In the genomic region with DNA sequence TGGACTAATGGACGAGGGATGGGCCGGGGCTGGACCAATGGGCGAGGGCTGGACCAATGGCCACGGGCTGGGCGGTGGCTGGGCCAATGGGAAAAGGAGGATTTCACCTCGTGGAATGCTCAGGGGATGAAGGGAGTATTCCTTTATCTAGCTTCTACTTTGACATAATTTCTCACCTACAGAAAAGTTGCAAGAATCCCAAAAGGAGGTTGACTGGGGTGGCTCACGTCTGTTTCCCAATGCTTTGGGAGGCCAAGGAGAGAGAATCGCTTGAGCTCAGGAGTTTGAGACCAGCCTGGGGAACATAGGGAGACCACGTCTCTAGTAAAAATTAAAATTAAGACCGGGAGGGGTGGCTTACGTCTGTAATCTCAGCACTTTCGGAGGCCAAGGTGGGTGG, we compare ENCODE assay signal across 11 cellular contexts. TPM values are rescaled to one million over a fixed set of nuclear protein-coding genes. Genes with fewer than 3 reads are reported as not detected.
A peak's percentile ranks its signal among the peaks of the same experiment; 100 is the strongest.
DNase-seq lines count a peak whose midpoint lies in the region; TF ChIP-seq lines count a peak whose summit lies in the region.
"Had no signal": no experiment of that assay in that cellular context is flagged by ENCODE, and none has a peak within 500 bp of the region (broad histone marks: within the 10 kb centered on the region; RNA-seq: fewer than 3 reads in every experiment).

No MANE protein-coding gene starts in this region.

- no peak for DNase-seq in OCI-LY7 (ENCODE audit: low spot score)
- DNase-seq in osteocyte (ENCODE audit: extremely low spot score, unreplicated experiment): no peak
- DNase-seq in activated CD8-positive, alpha-beta memory T cell treated with anti-CD3 and anti-CD28 coated beads, Interleukin-2, amount 50 U/mL, for 48 hours: no peak
- DNase-seq in SIG-M5 treated with dmso at 0.1 percent for 504 hours (lab: John Stamatoyannopoulos, UW; ENCODE audit: unreplicated experiment): no peak
- DNase-seq in D341Med (ENCODE audit: low spot score): no peak
- no peak for DNase-seq in AG08395 (ENCODE audit: low spot score)

- intact Hi-C loops in OCI-LY7 (cut with micrococcal nuclease; ENCODE audit: unreplicated experiment): loop anchor here (1.0 kb wide), 1 partner anchor 24 kb away; no protein-coding TSS in a partner anchor

- H3K9me2 ChIP-seq in DOHH2 (replicated peaks; ENCODE audit: control insufficient read depth, low read length) (no peaks in the 10 kb centered on the region), OCI-LY7 (ENCODE audit: insufficient read depth, low read length) (no peaks in the 10 kb centered on the region)

- peak overlapping the region; percentile 90 for H3K27ac Mint-ChIP-seq in osteocyte (ENCODE audit: unreplicated experiment)

- H3K27me3 ChIP-seq in DOHH2 (ENCODE audit: control insufficient read depth, low read length): no peaks in the 10 kb centered on the region
- H3K27me3 ChIP-seq in duodenal mucosa (ENCODE audit: control insufficient read depth in 1 of 2, insufficient read depth in 2 of 2, low read length in 2 of 2): no peaks in the 10 kb centered on the region
- H3K27me3 ChIP-seq: upper lobe of left lung had no signal

- H3K4me3 ChIP-seq in DOHH2 (ENCODE audit: low read length) (peak overlapping the region; percentile 54), OCI-LY7 (ENCODE audit: low read depth, low read length, poor library complexity, severe bottlenecking) (peak overlapping the region; percentile 52), duodenal mucosa (ENCODE audit: low read depth in 1 of 2, low read length in 2 of 2) (no peak overlapping the region)

- POLR2A ChIA-PET in OCI-LY7 (lab: Charles Lee): interaction anchor here (1.0 to 1.5 kb wide), 4 partner anchors 10 to 443 kb away, joined by 3 to 7 read pairs (median 4); partner anchors contain the start of gene FLYWCH2

- no peaks in the 10 kb centered on the region for H4K20me1 ChIP-seq in DOHH2 (ENCODE audit: control insufficient read depth, insufficient read depth, low read depth, low read length)
- H4K20me1 ChIP-seq in OCI-LY7 (ENCODE audit: insufficient read depth, low read length): no peaks in the 10 kb centered on the region

- H3K9me3 ChIP-seq in DOHH2 (ENCODE audit: control insufficient read depth, insufficient read depth, low read length): no peaks in the 10 kb centered on the region
- H3K9me3 ChIP-seq in OCI-LY7 (ENCODE audit: low read length): no peaks in the 10 kb centered on the region
- no peaks in the 10 kb centered on the region for H3K9me3 ChIP-seq in duodenal mucosa (ENCODE audit: control insufficient read depth in 1 of 2, low read length in 2 of 2)
- H3K9me3 ChIP-seq: upper lobe of left lung had no signal

- peak overlapping the region; percentile 52 for H3K4me2 ChIP-seq in DOHH2 (ENCODE audit: low read length)
- H3K4me2 ChIP-seq in OCI-LY7 (ENCODE audit: low read length): peak overlapping the region; percentile 64

- no TSS peak for BruUV-seq in OCI-LY7 (replicated peaks; lab: Mats Ljungman, UMichigan)

- peaks cover under 1% of the 10 kb centered on the region for H3K36me3 Mint-ChIP-seq in osteocyte (ENCODE audit: unreplicated experiment)

- peak overlapping the region; percentile 52; the same call in 1 of the 2 replicates for H2AFZ ChIP-seq in OCI-LY7 (ENCODE audit: low read length)

- no peak for TF ChIP-seq CTCF in DOHH2 (IDR thresholded peaks at IDR 0.05; ENCODE audit: low read depth, low read length, poor library complexity, severe bottlenecking)
- no peak for TF ChIP-seq CTCF in OCI-LY7 (conservative IDR thresholded peaks at IDR 0.05; ENCODE audit: low read length)
- no peak for TF ChIP-seq CTCF in osteocyte (IDR thresholded peaks at IDR 0.05)

- H3K27ac ChIP-seq in DOHH2 (ENCODE audit: low read depth, low read length): no peak overlapping the region
- H3K27ac ChIP-seq in OCI-LY7 (ENCODE audit: low read depth, low read length, poor library complexity, severe bottlenecking): no peak overlapping the region
- peak overlapping the region; percentile 39 for H3K27ac ChIP-seq in duodenal mucosa (ENCODE audit: low read depth, low read length)

- peaks cover 7% of the 10 kb centered on the region for H3F3A ChIP-seq in DOHH2 (ENCODE audit: control insufficient read depth, insufficient read depth)

- H3K9me3 Mint-ChIP-seq in osteocyte (ENCODE audit: unreplicated experiment): no peaks in the 10 kb centered on the region

- H3K4me1 Mint-ChIP-seq in osteocyte (ENCODE audit: unreplicated experiment): peaks cover 32% of the 10 kb centered on the region

- H3K9ac ChIP-seq in duodenal mucosa (ENCODE audit: low read depth in 1 of 2, low read length in 2 of 2): no peak overlapping the region

- CTCF ChIA-PET in OCI-LY7 (lab: Charles Lee; ENCODE audit: unreplicated experiment): interaction anchor here (1.5 kb wide), 1 partner anchor 38 kb away, joined by 4 read pairs; no protein-coding TSS in a partner anchor

- H3K79me2 ChIP-seq in DOHH2 (ENCODE audit: control insufficient read depth, low read length) (no peaks in the 10 kb centered on the region), OCI-LY7 (ENCODE audit: insufficient read depth, low read depth, low read length) (no peaks in the 10 kb centered on the region)

- H3K36me3 ChIP-seq in DOHH2 (ENCODE audit: control insufficient read depth, low read length) (no peaks in the 10 kb centered on the region), OCI-LY7 (ENCODE audit: insufficient read depth, low read length) (no peaks in the 10 kb centered on the region), duodenal mucosa (ENCODE audit: control insufficient read depth in 1 of 2, insufficient read depth in 2 of 2, low read length in 2 of 2) (no peaks in the 10 kb centered on the region)
- H3K36me3 ChIP-seq: upper lobe of left lung had no signal

- H3K4me1 ChIP-seq in DOHH2 (ENCODE audit: control insufficient read depth, low read length) (peaks cover 13% of the 10 kb centered on the region), OCI-LY7 (ENCODE audit: insufficient read depth, low read length, poor library complexity, severe bottlenecking) (peaks cover 17% of the 10 kb centered on the region), duodenal mucosa (ENCODE audit: control insufficient read depth in 1 of 2, insufficient read depth in 2 of 2, low read length in 2 of 2) (peaks cover 9% of the 10 kb centered on the region in 2 donors)

- no peaks in the 10 kb centered on the region for H3K27me3 Mint-ChIP-seq in osteocyte (ENCODE audit: unreplicated experiment)

- peak overlapping the region; percentile 64 for H3K4me3 Mint-ChIP-seq in osteocyte (ENCODE audit: unreplicated experiment)

RNA-seq across cellular contexts. Expression of gene FLYWCH1, which starts 5.7 kb away (rescaled TPM):
- 25.3 and 26.1 TPM in 2 replicates for total RNA-seq in OCI-LY7 (2014; rRNA removed; shearing (Covaris generic))
- total RNA-seq in OCI-LY7 (2022) (61.9 and 63.9 TPM in 2 replicates), osteocyte (38.9 and 46.4 TPM in 2 replicates)

RNA-seq across cellular contexts. Expression of gene FLYWCH2, which starts 23.0 kb away (rescaled TPM):
- total RNA-seq in OCI-LY7 (2014; rRNA removed; shearing (Covaris generic)): 38.7 and 44.9 TPM in 2 replicates
- total RNA-seq in OCI-LY7 (2022): 22.3 and 23.9 TPM in 2 replicates
- 49.6 and 54.0 TPM in 2 replicates for total RNA-seq in osteocyte

RNA-seq across cellular contexts. Expression of gene PRSS22, which starts 48.0 kb away (rescaled TPM):
- total RNA-seq in OCI-LY7 (2014; rRNA removed; shearing (Covaris generic)): not detected in 2 replicates
- total RNA-seq in OCI-LY7 (2022) (not detected in 2 replicates), osteocyte (not detected in 2 replicates)
- total RNA-seq: fibroblast of villous mesenchyme had no signal

RNA-seq across cellular contexts. Expression of gene KREMEN2, which starts 58.1 kb away (rescaled TPM):
- 0.09 and 0.28 TPM in 2 replicates for total RNA-seq in OCI-LY7 (2014; rRNA removed; shearing (Covaris generic))
- total RNA-seq in OCI-LY7 (2022): 0.31 TPM in 1 of 2 replicates, not detected in the other
- not detected in 2 replicates for total RNA-seq in osteocyte
- total RNA-seq: sciatic nerve, upper lobe of left lung had no signal

Comparison
In these comparisons a context has a peak if more than half of its experiments do, and no peak if none do; other contexts are left out.
1. H3K4me3 ChIP-seq: peak in DOHH2 (single experiment) and OCI-LY7 (single experiment); none in duodenal mucosa (0 of 2).